Comparison of ENCODE assay signal across 27 cellular contexts in the genomic region with DNA sequence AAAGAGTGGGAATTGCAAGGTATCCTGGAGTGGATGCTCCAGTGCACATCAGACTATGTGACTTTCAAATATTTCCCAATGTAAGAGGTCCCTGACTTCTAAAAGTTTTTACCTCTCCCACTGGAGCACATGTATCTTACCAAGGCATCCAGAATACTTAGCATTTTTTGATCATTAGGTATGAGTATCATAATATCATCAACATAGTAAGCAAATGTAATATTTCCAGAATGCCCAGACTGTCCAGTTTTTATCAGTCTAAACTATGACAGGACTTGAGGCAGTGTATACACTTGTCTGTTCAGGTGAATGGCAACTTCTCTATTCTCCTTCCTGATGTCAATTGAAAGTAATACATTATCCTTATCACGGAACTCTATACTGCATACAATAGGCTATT.
"Had no signal": no experiment of that assay in that cellular context is flagged by ENCODE, and none has a peak within 500 bp of the region (broad histone marks: within the 10 kb centered on the region; RNA-seq: fewer than 3 reads in every experiment).

No MANE protein-coding gene starts in this region.

- H3K4me1 Mint-ChIP-seq: stimulated activated effector memory CD8-positive, alpha-beta T cell treated with anti-CD3 and anti-CD28 coated beads, Interleukin-12 subunit alpha, Interleukin-12 subunit beta, amount 100 ng/mL, for 72 hours; stimulated activated memory B cell treated with anti-CD40 and anti-IgM and Interleukin-4, amounts not matched to agents 10 μg/mL and 1 μg/mL and 100 μg/mL, for 72 hours; stimulated activated naive B cell treated with anti-CD40 and anti-IgM and Interleukin-4, amounts not matched to agents 10 μg/mL and 1 μg/mL and 100 μg/mL, for 72 hours; stimulated activated naive CD8-positive, alpha-beta T cell treated with anti-CD3 and anti-CD28 coated beads, Interleukin-15, amount 100 ng/mL, for 72 hours had no signal

- H3K27ac Mint-ChIP-seq: stimulated activated effector memory CD8-positive, alpha-beta T cell treated with anti-CD3 and anti-CD28 coated beads, Interleukin-12 subunit alpha, Interleukin-12 subunit beta, amount 100 ng/mL, for 72 hours; stimulated activated memory B cell treated with anti-CD40 and anti-IgM and Interleukin-4, amounts not matched to agents 10 μg/mL and 1 μg/mL and 100 μg/mL, for 72 hours; stimulated activated naive B cell treated with anti-CD40 and anti-IgM and Interleukin-4, amounts not matched to agents 10 μg/mL and 1 μg/mL and 100 μg/mL, for 72 hours; stimulated activated naive CD8-positive, alpha-beta T cell treated with anti-CD3 and anti-CD28 coated beads, Interleukin-15, amount 100 ng/mL, for 72 hours; stimulated activated naive CD8-positive, alpha-beta T cell treated with anti-CD3 and anti-CD28 coated beads, Interleukin-15, Interleukin-2, amounts not matched to agents 100 ng/mL and 50 ng/mL, for 24 hours had no signal

- ATAC-seq: stimulated activated effector memory CD8-positive, alpha-beta T cell treated with anti-CD3 and anti-CD28 coated beads, Interleukin-12 subunit alpha, Interleukin-12 subunit beta, amount 100 ng/mL, for 72 hours; stimulated activated memory B cell treated with anti-CD40 and anti-IgM and Interleukin-4, amounts not matched to agents 10 μg/mL and 1 μg/mL and 100 μg/mL, for 72 hours; stimulated activated naive B cell treated with anti-CD40 and anti-IgM and Interleukin-4, amounts not matched to agents 10 μg/mL and 1 μg/mL and 100 μg/mL, for 72 hours; stimulated activated naive CD8-positive, alpha-beta T cell treated with anti-CD3 and anti-CD28 coated beads, Interleukin-15, amount 100 ng/mL, for 72 hours; stimulated activated naive CD8-positive, alpha-beta T cell treated with anti-CD3 and anti-CD28 coated beads, Interleukin-15, Interleukin-2, amounts not matched to agents 100 U/mL and 50 U/mL, for 24 hours; upper lobe of right lung had no signal

- H3K27ac ChIP-seq: stomach, suprapubic skin, testis, thoracic aorta, thyroid gland, tibial artery, tibial nerve, transverse colon, upper lobe of left lung, upper lobe of right lung, uterus, vagina had no signal

- DNase-seq: stimulated activated CD4-positive, alpha-beta T cell treated with anti-CD3 and anti-CD28 coated beads, Interleukin-2, amount 100 ng/mL, for 24 hours; stimulated activated CD4-positive, alpha-beta T cell treated with anti-CD3 and anti-CD28 coated beads, Interleukin-2, amount 100 ng/mL, for 48 hours; stimulated activated CD4-positive, alpha-beta T cell treated with anti-CD3 and anti-CD28 coated beads, Interleukin-4, amount 100 ng/mL, for 1 hour; stimulated activated CD4-positive, alpha-beta T cell treated with anti-CD3 and anti-CD28 coated beads, Interleukin-4, amount 100 ng/mL, for 24 hours; stimulated activated CD4-positive, alpha-beta T cell treated with anti-CD3 and anti-CD28 coated beads, Interleukin-4, amount 100 ng/mL, for 4 hours; stimulated activated CD8-positive, alpha-beta memory T cell treated with anti-CD3 and anti-CD28 coated beads, Interleukin-4, amount 100 ng/mL, for 48 hours; stimulated activated naive B cell treated with anti-CD40 and anti-IgM and Interleukin-4, amounts not matched to agents 10 μg/mL and 1 μg/mL and 100 μg/mL, for 72 hours; stimulated activated naive CD4-positive, alpha-beta T cell; stimulated activated naive CD4-positive, alpha-beta T cell treated with Interleukin-2 at 50 U/mL for 16 hours; stimulated activated naive CD8-positive, alpha-beta T cell treated with anti-CD3 and anti-CD28 coated beads, Interleukin-15, amount 100 ng/mL, for 72 hours; stimulated activated naive CD8-positive, alpha-beta T cell treated with anti-CD3 and anti-CD28 coated beads, Interleukin-15, Interleukin-2, amounts not matched to agents 100 U/mL and 50 U/mL, for 24 hours; stomach; substantia nigra; testis; thyroid gland; tibial artery; transverse colon; upper lobe of left lung; upper lobe of right lung; uterus had no signal

- H3K4me3 ChIP-seq: stomach, suprapubic skin, testis, thoracic aorta, thyroid gland, tibial artery, tibial nerve, transverse colon, upper lobe of left lung, upper lobe of right lung, uterus, vagina had no signal

- H3K9me3 Mint-ChIP-seq: stimulated activated effector memory CD8-positive, alpha-beta T cell treated with anti-CD3 and anti-CD28 coated beads, Interleukin-12 subunit alpha, Interleukin-12 subunit beta, amount 100 ng/mL, for 72 hours; stimulated activated memory B cell treated with anti-CD40 and anti-IgM and Interleukin-4, amounts not matched to agents 10 μg/mL and 1 μg/mL and 100 μg/mL, for 72 hours; stimulated activated naive CD8-positive, alpha-beta T cell treated with anti-CD3 and anti-CD28 coated beads, Interleukin-15, amount 100 ng/mL, for 72 hours; stimulated activated naive CD8-positive, alpha-beta T cell treated with anti-CD3 and anti-CD28 coated beads, Interleukin-15, Interleukin-2, amounts not matched to agents 100 ng/mL and 50 ng/mL, for 24 hours had no signal

- H3K27me3 Mint-ChIP-seq: stimulated activated memory B cell treated with anti-CD40 and anti-IgM and Interleukin-4, amounts not matched to agents 10 μg/mL and 1 μg/mL and 100 μg/mL, for 72 hours; stimulated activated naive B cell treated with anti-CD40 and anti-IgM and Interleukin-4, amounts not matched to agents 10 μg/mL and 1 μg/mL and 100 μg/mL, for 72 hours; stimulated activated naive CD8-positive, alpha-beta T cell treated with anti-CD3 and anti-CD28 coated beads, Interleukin-15, Interleukin-2, amounts not matched to agents 100 ng/mL and 50 ng/mL, for 24 hours had no signal

- H3K4me3 Mint-ChIP-seq: stimulated activated effector memory CD8-positive, alpha-beta T cell treated with anti-CD3 and anti-CD28 coated beads, Interleukin-12 subunit alpha, Interleukin-12 subunit beta, amount 100 ng/mL, for 72 hours; stimulated activated memory B cell treated with anti-CD40 and anti-IgM and Interleukin-4, amounts not matched to agents 10 μg/mL and 1 μg/mL and 100 μg/mL, for 72 hours; stimulated activated naive B cell treated with anti-CD40 and anti-IgM and Interleukin-4, amounts not matched to agents 10 μg/mL and 1 μg/mL and 100 μg/mL, for 72 hours; stimulated activated naive CD8-positive, alpha-beta T cell treated with anti-CD3 and anti-CD28 coated beads, Interleukin-15, amount 100 ng/mL, for 72 hours; stimulated activated naive CD8-positive, alpha-beta T cell treated with anti-CD3 and anti-CD28 coated beads, Interleukin-15, Interleukin-2, amounts not matched to agents 100 ng/mL and 50 ng/mL, for 24 hours had no signal

- H3K36me3 ChIP-seq: stomach, suprapubic skin, thoracic aorta, thyroid gland, tibial artery, tibial nerve, transverse colon, upper lobe of left lung, upper lobe of right lung, uterus, vagina had no signal

- H3K36me3 Mint-ChIP-seq: stimulated activated effector memory CD8-positive, alpha-beta T cell treated with anti-CD3 and anti-CD28 coated beads, Interleukin-12 subunit alpha, Interleukin-12 subunit beta, amount 100 ng/mL, for 72 hours; stimulated activated memory B cell treated with anti-CD40 and anti-IgM and Interleukin-4, amounts not matched to agents 10 μg/mL and 1 μg/mL and 100 μg/mL, for 72 hours; stimulated activated naive B cell treated with anti-CD40 and anti-IgM and Interleukin-4, amounts not matched to agents 10 μg/mL and 1 μg/mL and 100 μg/mL, for 72 hours had no signal

- H3K4me1 ChIP-seq: stomach, suprapubic skin, testis, tibial nerve, transverse colon, upper lobe of left lung, upper lobe of right lung, uterus, vagina had no signal

- H3K27me3 ChIP-seq: stomach, suprapubic skin, testis, thyroid gland, tibial artery, tibial nerve, transverse colon, upper lobe of left lung, upper lobe of right lung, uterus, vagina had no signal

- H3K9me3 ChIP-seq: stomach, testis, thoracic aorta, thyroid gland, tibial artery, transverse colon, upper lobe of left lung, upper lobe of right lung, uterus, vagina had no signal
